1 cellular context compared by ENCODE assay signal in genomic region chr15:27119695-27120266, GRCh38.
TF ChIP-seq lines count a peak whose summit lies in the region.

No MANE protein-coding gene starts in this region.

TF ChIP-seq in K562, 482 proteins besides CTCF, POLR2A, EP300 and RAD21 (continued from another document):
- TF ChIP-seq, protein P1, sequence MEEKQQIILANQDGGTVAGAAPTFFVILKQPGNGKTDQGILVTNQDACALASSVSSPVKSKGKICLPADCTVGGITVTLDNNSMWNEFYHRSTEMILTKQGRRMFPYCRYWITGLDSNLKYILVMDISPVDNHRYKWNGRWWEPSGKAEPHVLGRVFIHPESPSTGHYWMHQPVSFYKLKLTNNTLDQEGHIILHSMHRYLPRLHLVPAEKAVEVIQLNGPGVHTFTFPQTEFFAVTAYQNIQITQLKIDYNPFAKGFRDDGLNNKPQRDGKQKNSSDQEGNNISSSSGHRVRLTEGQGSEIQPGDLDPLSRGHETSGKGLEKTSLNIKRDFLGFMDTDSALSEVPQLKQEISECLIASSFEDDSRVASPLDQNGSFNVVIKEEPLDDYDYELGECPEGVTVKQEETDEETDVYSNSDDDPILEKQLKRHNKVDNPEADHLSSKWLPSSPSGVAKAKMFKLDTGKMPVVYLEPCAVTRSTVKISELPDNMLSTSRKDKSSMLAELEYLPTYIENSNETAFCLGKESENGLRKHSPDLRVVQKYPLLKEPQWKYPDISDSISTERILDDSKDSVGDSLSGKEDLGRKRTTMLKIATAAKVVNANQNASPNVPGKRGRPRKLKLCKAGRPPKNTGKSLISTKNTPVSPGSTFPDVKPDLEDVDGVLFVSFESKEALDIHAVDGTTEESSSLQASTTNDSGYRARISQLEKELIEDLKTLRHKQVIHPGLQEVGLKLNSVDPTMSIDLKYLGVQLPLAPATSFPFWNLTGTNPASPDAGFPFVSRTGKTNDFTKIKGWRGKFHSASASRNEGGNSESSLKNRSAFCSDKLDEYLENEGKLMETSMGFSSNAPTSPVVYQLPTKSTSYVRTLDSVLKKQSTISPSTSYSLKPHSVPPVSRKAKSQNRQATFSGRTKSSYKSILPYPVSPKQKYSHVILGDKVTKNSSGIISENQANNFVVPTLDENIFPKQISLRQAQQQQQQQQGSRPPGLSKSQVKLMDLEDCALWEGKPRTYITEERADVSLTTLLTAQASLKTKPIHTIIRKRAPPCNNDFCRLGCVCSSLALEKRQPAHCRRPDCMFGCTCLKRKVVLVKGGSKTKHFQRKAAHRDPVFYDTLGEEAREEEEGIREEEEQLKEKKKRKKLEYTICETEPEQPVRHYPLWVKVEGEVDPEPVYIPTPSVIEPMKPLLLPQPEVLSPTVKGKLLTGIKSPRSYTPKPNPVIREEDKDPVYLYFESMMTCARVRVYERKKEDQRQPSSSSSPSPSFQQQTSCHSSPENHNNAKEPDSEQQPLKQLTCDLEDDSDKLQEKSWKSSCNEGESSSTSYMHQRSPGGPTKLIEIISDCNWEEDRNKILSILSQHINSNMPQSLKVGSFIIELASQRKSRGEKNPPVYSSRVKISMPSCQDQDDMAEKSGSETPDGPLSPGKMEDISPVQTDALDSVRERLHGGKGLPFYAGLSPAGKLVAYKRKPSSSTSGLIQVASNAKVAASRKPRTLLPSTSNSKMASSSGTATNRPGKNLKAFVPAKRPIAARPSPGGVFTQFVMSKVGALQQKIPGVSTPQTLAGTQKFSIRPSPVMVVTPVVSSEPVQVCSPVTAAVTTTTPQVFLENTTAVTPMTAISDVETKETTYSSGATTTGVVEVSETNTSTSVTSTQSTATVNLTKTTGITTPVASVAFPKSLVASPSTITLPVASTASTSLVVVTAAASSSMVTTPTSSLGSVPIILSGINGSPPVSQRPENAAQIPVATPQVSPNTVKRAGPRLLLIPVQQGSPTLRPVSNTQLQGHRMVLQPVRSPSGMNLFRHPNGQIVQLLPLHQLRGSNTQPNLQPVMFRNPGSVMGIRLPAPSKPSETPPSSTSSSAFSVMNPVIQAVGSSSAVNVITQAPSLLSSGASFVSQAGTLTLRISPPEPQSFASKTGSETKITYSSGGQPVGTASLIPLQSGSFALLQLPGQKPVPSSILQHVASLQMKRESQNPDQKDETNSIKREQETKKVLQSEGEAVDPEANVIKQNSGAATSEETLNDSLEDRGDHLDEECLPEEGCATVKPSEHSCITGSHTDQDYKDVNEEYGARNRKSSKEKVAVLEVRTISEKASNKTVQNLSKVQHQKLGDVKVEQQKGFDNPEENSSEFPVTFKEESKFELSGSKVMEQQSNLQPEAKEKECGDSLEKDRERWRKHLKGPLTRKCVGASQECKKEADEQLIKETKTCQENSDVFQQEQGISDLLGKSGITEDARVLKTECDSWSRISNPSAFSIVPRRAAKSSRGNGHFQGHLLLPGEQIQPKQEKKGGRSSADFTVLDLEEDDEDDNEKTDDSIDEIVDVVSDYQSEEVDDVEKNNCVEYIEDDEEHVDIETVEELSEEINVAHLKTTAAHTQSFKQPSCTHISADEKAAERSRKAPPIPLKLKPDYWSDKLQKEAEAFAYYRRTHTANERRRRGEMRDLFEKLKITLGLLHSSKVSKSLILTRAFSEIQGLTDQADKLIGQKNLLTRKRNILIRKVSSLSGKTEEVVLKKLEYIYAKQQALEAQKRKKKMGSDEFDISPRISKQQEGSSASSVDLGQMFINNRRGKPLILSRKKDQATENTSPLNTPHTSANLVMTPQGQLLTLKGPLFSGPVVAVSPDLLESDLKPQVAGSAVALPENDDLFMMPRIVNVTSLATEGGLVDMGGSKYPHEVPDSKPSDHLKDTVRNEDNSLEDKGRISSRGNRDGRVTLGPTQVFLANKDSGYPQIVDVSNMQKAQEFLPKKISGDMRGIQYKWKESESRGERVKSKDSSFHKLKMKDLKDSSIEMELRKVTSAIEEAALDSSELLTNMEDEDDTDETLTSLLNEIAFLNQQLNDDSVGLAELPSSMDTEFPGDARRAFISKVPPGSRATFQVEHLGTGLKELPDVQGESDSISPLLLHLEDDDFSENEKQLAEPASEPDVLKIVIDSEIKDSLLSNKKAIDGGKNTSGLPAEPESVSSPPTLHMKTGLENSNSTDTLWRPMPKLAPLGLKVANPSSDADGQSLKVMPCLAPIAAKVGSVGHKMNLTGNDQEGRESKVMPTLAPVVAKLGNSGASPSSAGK (IDR thresholded peaks at IDR 0.05) = 0 out of 2 replicates have a peak, but pooled peaks have one; percentile 23
- TF ChIP-seq ATF1 (CRISPR knock-in tag; IDR thresholded peaks at IDR 0.05) (no peak), ATF1 (tag; IDR thresholded peaks at IDR 0.05) (peak; percentile 50), NFIC (IDR thresholded peaks at IDR 0.05) (peak; percentile 47; the same call in 1 of the 2 replicates), TCF3 (CRISPR knock-in tag; IDR thresholded peaks at IDR 0.05) (0 out of 2 replicates have a peak, but pooled peaks have one; percentile 25), ARID1B (IDR thresholded peaks at IDR 0.05) (peak; percentile 42), DMBX1 (CRISPR knock-in tag; IDR thresholded peaks at IDR 0.05; ENCODE audit: borderline replicate concordance) (0 out of 2 replicates have a peak, but pooled peaks have one; percentile 30), CBFA2T3 (IDR thresholded peaks at IDR 0.05) (peak; percentile 33; the same call in 1 of the 2 replicates), FOXJ2 (tag; IDR thresholded peaks at IDR 0.05) (no peak)
